In genomic region chr2:19868224-19868623, GRCh38 we compare ENCODE assay signal across 9 cellular contexts. TPM values are rescaled to one million over a fixed set of nuclear protein-coding genes. Genes with fewer than 3 reads are reported as not detected.
DNase-seq lines count a peak whose midpoint lies in the region; ATAC-seq and TF ChIP-seq lines count a peak whose summit lies in the region.
"Had no signal": no experiment of that assay in that cellular context is flagged by ENCODE, and none has a peak within 500 bp of the region (broad histone marks: within the 10 kb centered on the region; RNA-seq: fewer than 3 reads in every experiment).

No MANE protein-coding gene starts in this region.

- TF ChIP-seq EP300 in gastroesophageal sphincter (IDR thresholded peaks at IDR 0.05) = no peak

- no peak for TF ChIP-seq POLR2A in gastroesophageal sphincter (IDR thresholded peaks at IDR 0.05)

- WGBS in gastroesophageal sphincter (ENCODE audit: low coverage in 1 of 2), 2 donors = 78 to 85% methylated on average over 7 of the region's 7 CpGs

- no peak for DNase-seq in activated CD4-positive, alpha-beta T cell treated with anti-CD3 and anti-CD28 coated beads for 36 hours
- no peak for DNase-seq in activated CD4-positive, alpha-beta T cell treated with anti-CD3 and anti-CD28 coated beads for 48 hours
- no peak for DNase-seq in OCI-LY7 (ENCODE audit: low spot score)
- no peak for DNase-seq in stimulated activated naive B cell treated with anti-CD40 and anti-IgM and Interleukin-4, amounts not matched to agents 10 μg/mL and 1 μg/mL and 100 μg/mL, for 72 hours
- DNase-seq in NCI-H82 (lab: John Stamatoyannopoulos, UW) = no peak
- no peak for DNase-seq in NCI-H1092 treated with DMSO at 0.1 percent for 48 hours (lab: John Stamatoyannopoulos, UW)

- H3K36me3 ChIP-seq in OCI-LY7 (ENCODE audit: insufficient read depth, low read length) (no peaks in the 10 kb centered on the region), gastroesophageal sphincter (no peaks in the 10 kb centered on the region)

- H3K4me3 ChIP-seq in OCI-LY7 (ENCODE audit: low read depth, low read length, poor library complexity, severe bottlenecking) (no peak overlapping the region), gastroesophageal sphincter (peak overlapping the region; percentile 21 to 53)

- H3K4me1 ChIP-seq in OCI-LY7 (ENCODE audit: insufficient read depth, low read length, poor library complexity, severe bottlenecking) = no peaks in the 10 kb centered on the region
- peaks cover 0 to 20% (median 12%) of the 10 kb centered on the region in 3 donors for H3K4me1 ChIP-seq in gastroesophageal sphincter

- ATAC-seq in activated CD4-positive, alpha-beta T cell treated with anti-CD3 and anti-CD28 coated beads for 36 hours = no peak
- ATAC-seq in gastroesophageal sphincter (no peak), HG03175 (IDR thresholded peaks at IDR 0.05; ENCODE audit: unreplicated experiment) (no peak)
- ATAC-seq in stimulated activated naive B cell treated with anti-CD40 and anti-IgM and Interleukin-4, amounts not matched to agents 10 μg/mL and 1 μg/mL and 100 μg/mL, for 72 hours (replicated peaks) = peak; percentile 23 to 38

- intact Hi-C loops in activated CD4-positive, alpha-beta T cell treated with anti-CD3 and anti-CD28 coated beads for 36 hours (cut with DNase I, micrococcal nuclease) = loop anchor here in 1 of 2 experiments (2.0 to 5.0 kb wide), 2 partner anchors 33 to 1311 kb away; partner anchors contain the start of gene TTC32
- intact Hi-C loops in OCI-LY7 (cut with micrococcal nuclease; ENCODE audit: unreplicated experiment) = loop anchor here (10.0 kb wide), 1 partner anchor 103 kb away; no protein-coding TSS in a partner anchor

- H3K36me3 Mint-ChIP-seq in activated CD4-positive, alpha-beta T cell treated with anti-CD3 and anti-CD28 coated beads for 36 hours (ENCODE audit: low read depth) = no peaks in the 10 kb centered on the region
- peaks cover 0 to 3% of the 10 kb centered on the region in 2 donors for H3K36me3 Mint-ChIP-seq in stimulated activated naive B cell treated with anti-CD40 and anti-IgM and Interleukin-4, amounts not matched to agents 10 μg/mL and 1 μg/mL and 100 μg/mL, for 72 hours

- peaks cover 21% of the 10 kb centered on the region for H3K4me1 Mint-ChIP-seq in activated CD4-positive, alpha-beta T cell treated with anti-CD3 and anti-CD28 coated beads for 36 hours
- peaks cover 23 to 33% of the 10 kb centered on the region in 2 donors for H3K4me1 Mint-ChIP-seq in stimulated activated naive B cell treated with anti-CD40 and anti-IgM and Interleukin-4, amounts not matched to agents 10 μg/mL and 1 μg/mL and 100 μg/mL, for 72 hours

- no TSS peak for BruUV-seq in OCI-LY7 (replicated peaks; lab: Mats Ljungman, UMichigan)

- no peak overlapping the region for H2AFZ ChIP-seq in OCI-LY7 (ENCODE audit: low read length)

- H3K9me3 ChIP-seq in OCI-LY7 (ENCODE audit: low read length) (no peaks in the 10 kb centered on the region), gastroesophageal sphincter (no peaks in the 10 kb centered on the region)

- no peaks in the 10 kb centered on the region for H3K27me3 Mint-ChIP-seq in activated CD4-positive, alpha-beta T cell treated with anti-CD3 and anti-CD28 coated beads for 36 hours
- H3K27me3 Mint-ChIP-seq in stimulated activated naive B cell treated with anti-CD40 and anti-IgM and Interleukin-4, amounts not matched to agents 10 μg/mL and 1 μg/mL and 100 μg/mL, for 72 hours = peaks cover 0 to 5% of the 10 kb centered on the region in 2 donors

- no peaks in the 10 kb centered on the region for H3K9me3 Mint-ChIP-seq in activated CD4-positive, alpha-beta T cell treated with anti-CD3 and anti-CD28 coated beads for 36 hours (ENCODE audit: low read depth)
- H3K9me3 Mint-ChIP-seq in stimulated activated naive B cell treated with anti-CD40 and anti-IgM and Interleukin-4, amounts not matched to agents 10 μg/mL and 1 μg/mL and 100 μg/mL, for 72 hours = no peaks in the 10 kb centered on the region

- no peaks in the 10 kb centered on the region for H4K20me1 ChIP-seq in OCI-LY7 (ENCODE audit: insufficient read depth, low read length)

- H3K4me2 ChIP-seq in OCI-LY7 (ENCODE audit: low read length) = peak overlapping the region; percentile 36; the same call in 1 of the 2 replicates

- no peaks in the 10 kb centered on the region for H3K9me2 ChIP-seq in OCI-LY7 (ENCODE audit: insufficient read depth, low read length)

- CTCF ChIA-PET in activated CD4-positive, alpha-beta T cell treated with anti-CD3 and anti-CD28 coated beads for 36 hours (lab: Charles Lee) = interaction anchor here (0.6 to 1.4 kb wide), 3 partner anchors 32 to 1347 kb away, joined by 3 to 4 read pairs (median 3); no protein-coding TSS in a partner anchor
- CTCF ChIA-PET in OCI-LY7 (lab: Charles Lee; ENCODE audit: unreplicated experiment) = no interaction called here

- no peak overlapping the region for H3K27ac ChIP-seq in OCI-LY7 (ENCODE audit: low read depth, low read length, poor library complexity, severe bottlenecking)
- H3K27ac ChIP-seq in gastroesophageal sphincter = no peak overlapping the region
- H3K27ac ChIP-seq: epithelial cell of prostate had no signal

- H3K4me3 Mint-ChIP-seq in activated CD4-positive, alpha-beta T cell treated with anti-CD3 and anti-CD28 coated beads for 36 hours = peak overlapping the region; percentile 76
- H3K4me3 Mint-ChIP-seq in stimulated activated naive B cell treated with anti-CD40 and anti-IgM and Interleukin-4, amounts not matched to agents 10 μg/mL and 1 μg/mL and 100 μg/mL, for 72 hours = peak overlapping the region; percentile 96 to 99

- no peaks in the 10 kb centered on the region for H3K27me3 ChIP-seq in gastroesophageal sphincter

- H3K79me2 ChIP-seq in OCI-LY7 (ENCODE audit: insufficient read depth, low read depth, low read length) = no peaks in the 10 kb centered on the region

- POLR2A ChIA-PET in activated CD4-positive, alpha-beta T cell treated with anti-CD3 and anti-CD28 coated beads for 36 hours (lab: Charles Lee) = no interaction called here
- POLR2A ChIA-PET in OCI-LY7 (lab: Charles Lee) = no interaction called here

- TF ChIP-seq CTCF in OCI-LY7 (conservative IDR thresholded peaks at IDR 0.05; ENCODE audit: low read length) (no peak), gastroesophageal sphincter (IDR thresholded peaks at IDR 0.05) (no peak)

- peak overlapping the region; percentile 5 for H3K27ac Mint-ChIP-seq in activated CD4-positive, alpha-beta T cell treated with anti-CD3 and anti-CD28 coated beads for 36 hours
- H3K27ac Mint-ChIP-seq in stimulated activated naive B cell treated with anti-CD40 and anti-IgM and Interleukin-4, amounts not matched to agents 10 μg/mL and 1 μg/mL and 100 μg/mL, for 72 hours = peak overlapping the region; percentile 98

RNA-seq across cellular contexts. Expression of gene TTC32, which starts 33.6 kb away (rescaled TPM):
- 10 to 100 TPM in 1 of 2 experiments, 1 to 10 TPM in 1; 8.8 to 15.7 TPM for total RNA-seq in activated CD4-positive, alpha-beta T cell treated with anti-CD3 and anti-CD28 coated beads for 36 hours
- total RNA-seq in OCI-LY7 (2014; rRNA removed; shearing (Covaris generic)) = 16.3 and 21.1 TPM in 2 replicates
- total RNA-seq in OCI-LY7 (2022) (26.3 and 32.9 TPM in 2 replicates), gastroesophageal sphincter (10 to 100 TPM; 17.1 to 37.5 (median 17.9) TPM)

Comparison
In these comparisons a context has a peak if more than half of its experiments do, and no peak if none do; other contexts are left out.
1. ATAC-seq: peak in stimulated activated naive B cell treated with anti-CD40 and anti-IgM and Interleukin-4, amounts not matched to agents 10 μg/mL and 1 μg/mL and 100 μg/mL, for 72 hours (2 of 2); none in activated CD4-positive, alpha-beta T cell treated with anti-CD3 and anti-CD28 coated beads for 36 hours (single experiment), gastroesophageal sphincter (single experiment) and HG03175 (single experiment).